1 cellular context compared by ENCODE assay signal in genomic region chr16:48054881-48055601, GRCh38.
TF ChIP-seq lines count a peak whose summit lies in the region.

No MANE protein-coding gene starts in this region.

TF ChIP-seq in GM23338, 12 proteins besides CTCF, POLR2A, EP300 and RAD21 (continued from another document):
- no peak for TF ChIP-seq ZNF462 (CRISPR knock-in tag; IDR thresholded peaks at IDR 0.05)
TF ChIP-seq in GM23338: peak in this region for 0.
